8 cellular contexts compared by ENCODE assay signal in the genomic region with DNA sequence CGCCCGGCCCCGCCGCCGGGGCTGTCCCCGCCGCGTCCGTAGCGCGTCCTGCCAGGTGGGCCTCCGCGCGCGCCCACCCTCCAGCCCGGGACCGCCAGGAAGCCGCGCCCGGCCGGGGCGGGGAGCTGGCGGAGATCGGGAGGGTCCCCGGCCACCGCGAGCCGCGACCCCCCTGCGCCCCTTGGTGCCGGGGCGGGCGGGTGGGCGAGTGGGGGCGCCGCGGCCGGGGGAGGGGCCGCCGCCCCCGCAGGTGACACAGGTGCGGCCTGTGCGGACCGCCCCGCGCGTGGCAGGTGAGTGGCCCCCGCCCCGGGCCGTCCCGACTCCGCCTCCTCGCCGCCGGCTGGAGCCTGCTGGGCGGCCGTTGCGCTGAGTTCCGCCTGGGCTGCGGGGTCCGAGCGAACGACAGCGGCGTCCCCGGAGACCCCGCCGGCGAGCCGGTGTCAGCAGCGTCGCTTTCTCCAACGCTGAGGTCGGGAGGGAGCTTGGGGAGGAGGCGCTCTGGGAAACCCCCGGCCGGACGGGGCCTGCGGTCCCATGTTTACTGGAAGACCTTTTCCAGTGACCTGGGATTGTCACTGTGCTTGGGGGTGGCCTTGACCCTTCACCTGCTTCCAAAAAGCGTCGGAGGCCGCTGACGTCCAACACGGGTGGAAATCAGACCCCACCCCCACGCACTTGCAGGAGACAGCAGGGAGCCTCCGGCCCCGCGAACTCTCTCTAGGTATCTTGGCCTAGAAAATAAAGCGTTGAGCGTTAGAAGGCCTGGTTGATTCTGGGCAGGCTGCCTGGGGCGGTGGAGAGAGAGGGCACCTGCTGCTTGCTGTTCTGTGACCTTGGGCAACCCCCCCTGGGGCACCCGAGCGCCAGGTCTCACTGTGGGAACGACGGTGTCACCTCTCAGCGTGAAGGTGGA. TPM values are rescaled to one million over a fixed set of nuclear protein-coding genes. Genes with fewer than 3 reads are reported as not detected.
DNase-seq lines count a peak whose midpoint lies in the region; ATAC-seq and TF ChIP-seq lines count a peak whose summit lies in the region.

No MANE protein-coding gene starts in this region.

- WGBS in lung, 2 donors = 3 to 7% methylated on average over 58 to 96 of the region's 96 CpGs

- TF ChIP-seq POLR2A in GM19193 (IDR thresholded peaks at IDR 0.05; ENCODE audit: extremely low read depth, insufficient read depth, insufficient read length) = peak; percentile 1

- no peaks in the 10 kb centered on the region for H3K9me3 ChIP-seq in lung (ENCODE audit: control insufficient read depth in 2 of 2, insufficient read depth in 1 of 2, low read length in 1 of 2)

- H3K4me3 Mint-ChIP-seq in activated B cell treated with CpG ODN at 0.5 μM for 24 hours = peak overlapping the region; percentile 80
- H3K4me3 Mint-ChIP-seq in stimulated activated effector memory CD8-positive, alpha-beta T cell treated with anti-CD3 and anti-CD28 coated beads, Interleukin-12 subunit alpha, Interleukin-12 subunit beta, amount 100 ng/mL, for 72 hours = peak overlapping the region; percentile 81

- peak overlapping the region; percentile 70 for H3K27ac Mint-ChIP-seq in activated B cell treated with CpG ODN at 0.5 μM for 24 hours
- H3K27ac Mint-ChIP-seq in stimulated activated effector memory CD8-positive, alpha-beta T cell treated with anti-CD3 and anti-CD28 coated beads, Interleukin-12 subunit alpha, Interleukin-12 subunit beta, amount 100 ng/mL, for 72 hours = peak overlapping the region; percentile 83

- peak overlapping the region; percentile 67 for H3K4me3 ChIP-seq in AG09309 (ENCODE audit: control insufficient read depth, low read depth, low read length)
- H3K4me3 ChIP-seq in lung = peak overlapping the region; percentile 84

- peaks cover 0 to 3% of the 10 kb centered on the region in 2 donors for H3K4me1 ChIP-seq in lung (ENCODE audit: control insufficient read depth in 2 of 2, insufficient read depth in 2 of 2, low read length in 2 of 2)

- peaks cover 6 to 13% of the 10 kb centered on the region in 2 donors for H3K36me3 ChIP-seq in lung (ENCODE audit: control insufficient read depth in 2 of 2, insufficient read depth in 2 of 2, low read length in 2 of 2)

- H3K4me1 Mint-ChIP-seq in activated B cell treated with CpG ODN at 0.5 μM for 24 hours = peaks cover 44% of the 10 kb centered on the region
- H3K4me1 Mint-ChIP-seq in stimulated activated effector memory CD8-positive, alpha-beta T cell treated with anti-CD3 and anti-CD28 coated beads, Interleukin-12 subunit alpha, Interleukin-12 subunit beta, amount 100 ng/mL, for 72 hours = peaks cover 54% of the 10 kb centered on the region

- no peaks in the 10 kb centered on the region for H3K27me3 ChIP-seq in lung (ENCODE audit: control insufficient read depth, insufficient read depth)

- H3K36me3 Mint-ChIP-seq in activated B cell treated with CpG ODN at 0.5 μM for 24 hours (ENCODE audit: low read depth) = peaks cover 34% of the 10 kb centered on the region
- peaks cover 50% of the 10 kb centered on the region for H3K36me3 Mint-ChIP-seq in stimulated activated effector memory CD8-positive, alpha-beta T cell treated with anti-CD3 and anti-CD28 coated beads, Interleukin-12 subunit alpha, Interleukin-12 subunit beta, amount 100 ng/mL, for 72 hours

- POLR2A ChIA-PET in activated B cell treated with CpG ODN at 0.5 μM for 24 hours (lab: Charles Lee) = interaction anchor here (0.6 to 1.9 kb wide), 10 partner anchors 15 to 134 kb away, joined by 3 to 12 read pairs (median 4); no protein-coding TSS in a partner anchor

- no peaks in the 10 kb centered on the region for H3K9me3 Mint-ChIP-seq in activated B cell treated with CpG ODN at 0.5 μM for 24 hours
- no peaks in the 10 kb centered on the region for H3K9me3 Mint-ChIP-seq in stimulated activated effector memory CD8-positive, alpha-beta T cell treated with anti-CD3 and anti-CD28 coated beads, Interleukin-12 subunit alpha, Interleukin-12 subunit beta, amount 100 ng/mL, for 72 hours

- H3K27ac ChIP-seq in lung (ENCODE audit: low read depth in 1 of 2, low read length in 1 of 2) = peak overlapping the region; percentile 85 to 86

- intact Hi-C loops in activated B cell treated with CpG ODN at 0.5 μM for 24 hours (cut with micrococcal nuclease) = loop anchor here (2.0 kb wide), 1 partner anchor 52 kb away; no protein-coding TSS in a partner anchor

- DNase-seq in AG09309 (ENCODE audit: low read depth) = no peak
- DNase-seq in activated B cell treated with CpG ODN at 0.5 μM for 24 hours = peak; percentile 55
- DNase-seq in dermis blood vessel endothelial cell = peak; percentile 28
- DNase-seq in lung (ENCODE audit: low spot score) = peak; percentile 45
- peak; percentile 30 to 66 for DNase-seq in stimulated activated effector memory CD8-positive, alpha-beta T cell treated with anti-CD3 and anti-CD28 coated beads, Interleukin-12 subunit alpha, Interleukin-12 subunit beta, amount 100 ng/mL, for 72 hours (ENCODE audit: low spot score in 2 of 2)

- CTCF ChIA-PET in activated B cell treated with CpG ODN at 0.5 μM for 24 hours (lab: Charles Lee) = no interaction called here

- ATAC-seq in HG03196 (IDR thresholded peaks at IDR 0.05; ENCODE audit: unreplicated experiment) (peak; percentile 60), activated B cell treated with CpG ODN at 0.5 μM for 24 hours (ENCODE audit: low read depth) (peak; percentile 61), lung (ENCODE audit: insufficient read depth, low FRiP score) (peak; percentile 54), GM18870 (IDR thresholded peaks at IDR 0.05; ENCODE audit: unreplicated experiment) (no peak)
- peak; percentile 77 for ATAC-seq in stimulated activated effector memory CD8-positive, alpha-beta T cell treated with anti-CD3 and anti-CD28 coated beads, Interleukin-12 subunit alpha, Interleukin-12 subunit beta, amount 100 ng/mL, for 72 hours

- TF ChIP-seq CTCF in AG09309 (IDR thresholded peaks at IDR 0.05; ENCODE audit: control insufficient read depth, insufficient read depth, low read depth, low read length, missing control alignments) (no peak), activated B cell treated with CpG ODN at 0.5 μM for 24 hours (IDR thresholded peaks at IDR 0.05) (no peak), lung (IDR thresholded peaks at IDR 0.05; ENCODE audit: control extremely low read depth, extremely low read depth) (no peak)

- H3K27me3 Mint-ChIP-seq in activated B cell treated with CpG ODN at 0.5 μM for 24 hours = no peaks in the 10 kb centered on the region

RNA-seq across cellular contexts. Expression of gene KLHL36, which starts 0.5 kb away (rescaled TPM):
- total RNA-seq in activated B cell treated with CpG ODN at 0.5 μM for 24 hours (62.6 and 72.7 TPM in 2 replicates), dermis blood vessel endothelial cell (68.8 and 74.0 TPM in 2 replicates), lung (10 to 100 TPM; 36.9 to 52.7 TPM)
- polyA plus RNA-seq in lung = 10 to 100 TPM; 18.1 to 27.7 TPM

RNA-seq across cellular contexts. Expression of gene COTL1, which starts 31.0 kb away (rescaled TPM):
- 487 and 525 TPM in 2 replicates for total RNA-seq in activated B cell treated with CpG ODN at 0.5 μM for 24 hours
- 125 and 140 TPM in 2 replicates for total RNA-seq in dermis blood vessel endothelial cell
- total RNA-seq in lung = 100 to 1,000 TPM in 1 of 2 donors, 10 to 100 TPM in 1; 62.4 to 204 TPM
- 100 to 1,000 TPM in 1 of 2 donors, 10 to 100 TPM in 1; 80.1 to 223 TPM for polyA plus RNA-seq in lung

RNA-seq across cellular contexts. Expression of gene USP10, which starts 50.9 kb away (rescaled TPM):
- total RNA-seq in activated B cell treated with CpG ODN at 0.5 μM for 24 hours = 138 and 147 TPM in 2 replicates
- 32.7 and 70.7 TPM in 2 replicates for total RNA-seq in dermis blood vessel endothelial cell
- 10 to 100 TPM; 70.5 to 77.5 TPM for total RNA-seq in lung
- 10 to 100 TPM; 18.5 to 55.5 TPM for polyA plus RNA-seq in lung
